Comparison of ENCODE assay signal across 8 cellular contexts in the genomic region with DNA sequence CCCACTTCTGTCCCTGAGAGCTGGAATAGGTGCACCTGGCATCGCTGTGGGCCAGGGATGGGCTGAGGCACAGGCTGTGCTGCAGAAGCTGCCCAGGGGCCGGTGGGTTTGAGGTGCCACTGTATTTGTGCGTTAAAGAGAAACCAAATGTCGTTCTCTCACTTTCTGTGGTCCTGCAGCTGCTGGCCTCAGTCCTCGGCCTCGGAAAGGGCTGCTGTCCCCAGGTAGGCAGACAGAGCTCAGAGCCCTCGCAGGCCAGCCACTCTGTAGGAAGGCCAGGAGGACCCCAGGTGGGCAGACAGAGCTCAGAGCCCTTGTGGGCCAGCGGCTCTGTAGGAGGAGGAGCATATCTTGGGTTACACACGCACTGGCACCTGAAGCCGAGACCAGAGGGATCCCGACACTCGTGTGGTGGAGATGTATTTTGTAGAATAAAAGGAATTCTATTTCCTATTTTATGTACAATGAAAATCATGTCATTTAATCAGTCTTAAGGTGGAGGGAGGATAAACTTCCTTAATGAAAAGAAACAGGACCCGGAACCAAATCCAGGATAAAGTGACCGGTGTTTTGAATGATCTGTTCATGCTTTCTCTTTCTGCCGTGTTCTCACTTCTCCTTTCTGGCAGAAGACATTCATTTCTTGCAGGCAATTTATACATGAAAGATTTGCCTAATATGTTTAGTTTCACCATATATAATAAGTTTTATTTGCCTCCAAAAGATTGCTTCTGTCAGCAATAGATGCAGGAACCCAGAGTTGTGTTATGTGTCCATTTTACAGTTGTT. TPM values are rescaled to one million over a fixed set of nuclear protein-coding genes. Genes with fewer than 3 reads are reported as not detected.
A peak's percentile ranks its signal among the peaks of the same experiment; 100 is the strongest.
DNase-seq lines count a peak whose midpoint lies in the region; ATAC-seq and TF ChIP-seq lines count a peak whose summit lies in the region.

No MANE protein-coding gene starts in this region.

- peak overlapping the region; percentile 38 for H3K4me3 ChIP-seq in SJSA1

- no peaks in the 10 kb centered on the region for H3K36me3 Mint-ChIP-seq in mesothelial cell of epicardium

- no peaks in the 10 kb centered on the region for H3K27me3 Mint-ChIP-seq in mesothelial cell of epicardium (ENCODE audit: low read depth)

- ATAC-seq in HG02798 (IDR thresholded peaks at IDR 0.05; ENCODE audit: poor library complexity, unreplicated experiment) = peak; percentile 49

- H3K27ac Mint-ChIP-seq in mesothelial cell of epicardium = peak overlapping the region; percentile 92

- H3K27me3 ChIP-seq in SJSA1 (replicated peaks) = no peaks in the 10 kb centered on the region

- H3K27ac ChIP-seq in SJSA1 = peak overlapping the region; percentile 85

- peak overlapping the region; percentile 27 for H3K4me3 Mint-ChIP-seq in mesothelial cell of epicardium

- H3K9me3 ChIP-seq in SJSA1 (replicated peaks) = no peaks in the 10 kb centered on the region

- peaks cover 15% of the 10 kb centered on the region for H3K36me3 ChIP-seq in SJSA1

- no peak for TF ChIP-seq CTCF in GM13976 (IDR thresholded peaks at IDR 0.05; ENCODE audit: borderline replicate concordance, control extremely low read depth, extremely low read depth, insufficient read depth, missing control alignments)
- TF ChIP-seq CTCF in mesothelial cell of epicardium (IDR thresholded peaks at IDR 0.05; ENCODE audit: unreplicated experiment) = no peak

- H3K9me3 Mint-ChIP-seq in mesothelial cell of epicardium = no peaks in the 10 kb centered on the region

- in situ Hi-C loops in GM13976 (cut with MboI; ENCODE audit: low sequenced_read_pairs, unreplicated experiment) = no loop called here

- DNase-seq in GM13976 (ENCODE audit: low spot score) (peak; percentile 76), SJSA1 (ENCODE audit: low read depth in 1 of 2, low spot score in 2 of 2) (no peak), mesothelial cell of epicardium (ENCODE audit: low spot score in 2 of 2, unreplicated experiment in 2 of 2) (no peak), T1000 (lab: John Stamatoyannopoulos, UW) (no peak), NCI-H345 treated with DMSO at 0.1 percent for 48 hours (lab: John Stamatoyannopoulos, UW; ENCODE audit: unreplicated experiment) (no peak), anterior cingulate cortex (lab: John Stamatoyannopoulos, UW) (no peak), T-helper 1 cell (no peak)

- peaks cover 69% of the 10 kb centered on the region for H3K4me1 Mint-ChIP-seq in mesothelial cell of epicardium

- H3K4me1 ChIP-seq in SJSA1 (replicated peaks) = peaks cover 76% of the 10 kb centered on the region

RNA-seq across cellular contexts. Expression of gene HGFAC, which starts 54.4 kb away (rescaled TPM):
- 0.42 TPM in 1 of 2 replicates, not detected in the other for total RNA-seq in SJSA1 (2014; rRNA removed; shearing (Covaris generic))
- 1.9 to 2.5 TPM (median 2.0 TPM) in 3 replicates for total RNA-seq in mesothelial cell of epicardium
